Comparison of ENCODE assay signal across 28 cellular contexts in the genomic region with DNA sequence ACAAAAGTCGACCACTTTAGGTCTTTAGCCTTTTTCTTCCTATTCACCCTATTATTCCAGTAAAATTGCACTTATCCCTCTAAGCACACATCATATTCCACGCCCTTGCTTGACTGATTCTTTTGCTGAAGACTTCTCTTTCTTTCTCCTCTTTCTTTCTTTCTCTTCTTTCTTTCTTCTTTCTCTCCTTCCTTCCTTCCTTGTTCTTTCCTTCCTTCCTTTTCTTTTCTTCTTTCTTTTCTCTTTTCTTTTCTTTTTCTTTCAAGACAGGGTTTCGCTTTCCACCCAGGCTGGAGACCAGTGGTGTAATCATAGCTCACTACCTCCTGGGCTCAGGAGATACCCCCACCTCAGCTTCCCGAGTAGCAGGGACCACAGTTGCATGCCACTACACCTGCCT.
"Had no signal": no experiment of that assay in that cellular context is flagged by ENCODE, and none has a peak within 500 bp of the region (broad histone marks: within the 10 kb centered on the region; RNA-seq: fewer than 3 reads in every experiment).

No MANE protein-coding gene starts in this region.

- H3K9me3 Mint-ChIP-seq: dendritic cell treated with granulocyte-macrophage colony-stimulating factor and Interleukin-4, amounts not matched to agents 40 ng/mL and 50 ng/mL, for 4 days; effector memory CD8-positive, alpha-beta T cell had no signal

- FAIRE-seq: colon, endometrium, endothelial cell of umbilical vein, frontal cortex had no signal

- H3K9me3 ChIP-seq: esophagus muscularis mucosa, esophagus squamous epithelium, gastrocnemius medialis, gastroesophageal sphincter, heart left ventricle, heart right ventricle had no signal

- H3K36me3 ChIP-seq: esophagus muscularis mucosa, esophagus squamous epithelium, gastrocnemius medialis, gastroesophageal sphincter, heart left ventricle, heart right ventricle had no signal

- H3K27me3 ChIP-seq: dorsolateral prefrontal cortex, esophagus muscularis mucosa, foreskin keratinocyte, gastrocnemius medialis, gastroesophageal sphincter, heart right ventricle had no signal

- ATAC-seq: effector memory CD8-positive, alpha-beta T cell; esophagus mucosa; foreskin keratinocyte; gastrocnemius medialis; gastroesophageal sphincter; heart left ventricle; heart right ventricle had no signal

- H3K27ac Mint-ChIP-seq: dendritic cell treated with granulocyte-macrophage colony-stimulating factor and Interleukin-4, amounts not matched to agents 40 ng/mL and 50 ng/mL, for 4 days; effector memory CD8-positive, alpha-beta T cell; endodermal cell had no signal

- H3K4me3 Mint-ChIP-seq: dendritic cell treated with granulocyte-macrophage colony-stimulating factor and Interleukin-4, amounts not matched to agents 40 ng/mL and 50 ng/mL, for 4 days; effector memory CD8-positive, alpha-beta T cell; endodermal cell had no signal

- H3K27ac ChIP-seq: coronary artery, dorsolateral prefrontal cortex, epithelial cell of prostate, esophagus muscularis mucosa, esophagus squamous epithelium, foreskin keratinocyte, gastrocnemius medialis, gastroesophageal sphincter, heart left ventricle, heart right ventricle had no signal

- H3K27me3 Mint-ChIP-seq: effector memory CD8-positive, alpha-beta T cell had no signal

- DNase-seq: cortex of kidney; dermis blood vessel endothelial cell; dorsolateral prefrontal cortex; effector CD4-positive, alpha-beta T cell; effector CD8-positive, alpha-beta T cell; effector memory CD4-positive, alpha-beta T cell; effector memory CD8-positive, alpha-beta T cell; endodermal cell; erythroblast; esophagus squamous epithelium; foreskin fibroblast; foreskin keratinocyte; foreskin melanocyte; gastrocnemius medialis; glutamatergic neuron; head of caudate nucleus; heart left ventricle; heart right ventricle had no signal

- H3K4me3 ChIP-seq: coronary artery, dorsolateral prefrontal cortex, esophagus muscularis mucosa, esophagus squamous epithelium, gastrocnemius medialis, gastroesophageal sphincter, heart left ventricle, heart right ventricle had no signal

- H3K4me1 Mint-ChIP-seq: endodermal cell had no signal

- H3K4me1 ChIP-seq: foreskin keratinocyte, gastrocnemius medialis had no signal
